ENCODE assay signal across 1 cellular context in the genomic region with DNA sequence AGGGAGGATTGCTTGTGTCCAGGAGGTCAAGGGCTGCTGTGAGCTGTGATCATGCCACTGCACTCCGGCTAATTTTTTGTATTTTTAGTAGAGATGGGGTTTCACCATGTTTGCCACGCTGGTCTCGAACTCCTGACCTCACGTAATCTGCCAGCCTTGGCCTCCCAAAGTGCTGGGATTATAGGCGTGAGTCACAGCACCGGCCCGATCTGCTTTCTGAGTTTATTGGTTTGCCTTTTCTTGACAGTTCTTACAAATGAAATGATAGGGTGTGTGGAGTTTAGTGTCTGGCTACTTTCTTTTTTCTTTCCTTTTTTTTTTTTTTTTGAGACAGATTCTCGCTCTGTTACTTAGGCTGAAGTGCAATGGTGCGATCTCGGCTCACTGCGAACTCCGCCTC.
TF ChIP-seq lines count a peak whose summit lies in the region.

No MANE protein-coding gene starts in this region.

TF ChIP-seq in endothelial cell of umbilical vein, 7 proteins besides CTCF, POLR2A, EP300 and RAD21:
- TF ChIP-seq MYC (IDR thresholded peaks at IDR 0.05; ENCODE audit: low read depth, low read length), result no peak
- TF ChIP-seq GATA2 (IDR thresholded peaks at IDR 0.05; ENCODE audit: insufficient read depth, insufficient read length, low read depth, low read length), result no peak
- TF ChIP-seq FOS (IDR thresholded peaks at IDR 0.05; ENCODE audit: borderline replicate concordance, insufficient read depth, low read length), result no peak
- no peak for TF ChIP-seq POLR2AphosphoS5 (IDR thresholded peaks at IDR 0.05; ENCODE audit: insufficient read depth, low read depth, low read length)
- TF ChIP-seq JUN (IDR thresholded peaks at IDR 0.05; ENCODE audit: borderline replicate concordance, insufficient read depth, insufficient read length, low read depth), result no peak
- TF ChIP-seq, protein P1, sequence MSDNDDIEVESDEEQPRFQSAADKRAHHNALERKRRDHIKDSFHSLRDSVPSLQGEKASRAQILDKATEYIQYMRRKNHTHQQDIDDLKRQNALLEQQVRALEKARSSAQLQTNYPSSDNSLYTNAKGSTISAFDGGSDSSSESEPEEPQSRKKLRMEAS (IDR thresholded peaks at IDR 0.05; ENCODE audit: insufficient read depth, insufficient read length), result no peak
- TF ChIP-seq EZH2 (IDR thresholded peaks at IDR 0.05; ENCODE audit: borderline replicate concordance, low read depth, low read length, severe bottlenecking), result no peak
